Comparison of ENCODE assay signal across 4 cellular contexts in genomic region chr2:129458006-129458405, GRCh38.
"Had no signal": no experiment of that assay in that cellular context is flagged by ENCODE, and none has a peak within 500 bp of the region (broad histone marks: within the 10 kb centered on the region; RNA-seq: fewer than 3 reads in every experiment).

No MANE protein-coding gene starts in this region.

- DNase-seq: H9, HCEC 1CT, IMR-90 had no signal

- H3K4me3 Mint-ChIP-seq: GM23338, H9 had no signal

- H3K27ac Mint-ChIP-seq: GM23338 had no signal

- H3K4me1 Mint-ChIP-seq: GM23338, H9 had no signal

- H3K9me3 Mint-ChIP-seq: GM23338, H9 had no signal
